9 cellular contexts compared by ENCODE assay signal in genomic region chr18:28961669-28962228, GRCh38.
A peak's percentile ranks its signal among the peaks of the same experiment; 100 is the strongest.
DNase-seq lines count a peak whose midpoint lies in the region; ATAC-seq, FAIRE-seq and TF ChIP-seq lines count a peak whose summit lies in the region.
"Had no signal": no experiment of that assay in that cellular context is flagged by ENCODE, and none has a peak within 500 bp of the region (broad histone marks: within the 10 kb centered on the region; RNA-seq: fewer than 3 reads in every experiment).

No MANE protein-coding gene starts in this region.

- ATAC-seq in HepG2 (peak; percentile 86), GM19463 (IDR thresholded peaks at IDR 0.05; ENCODE audit: unreplicated experiment) (no peak), GM21786 (IDR thresholded peaks at IDR 0.05; ENCODE audit: unreplicated experiment) (no peak)

- no TSS peak for BruUV-seq in HepG2 (replicated peaks; lab: Mats Ljungman, UMichigan)

- H3K4me3 ChIP-seq in WI38 (ENCODE audit: low read depth, low read length) (no peak overlapping the region), HepG2 (replicated peaks in 1 of 3; ENCODE audit: insufficient read depth in 1 of 3, low read depth in 2 of 3, low read length in 3 of 3) (no peak overlapping the region)
- H3K4me3 ChIP-seq: skin epidermis had no signal

- peak; percentile 21 for FAIRE-seq in HepG2 (lab: Jason Lieb, UNC)

- no peak overlapping the region for H3K27ac ChIP-seq in HepG2 (ENCODE audit: extremely low read length, insufficient read depth, low read length)
- H3K27ac ChIP-seq: skin epidermis had no signal

- no peaks in the 10 kb centered on the region for H4K20me1 ChIP-seq in HepG2 (ENCODE audit: insufficient read depth, low read length)

- no peak for TF ChIP-seq POLR2A in HepG2 (IDR thresholded peaks at IDR 0.05; ENCODE audit: insufficient read depth in 1 of 2, low read depth in 2 of 2, low read length in 2 of 2)

- WGBS in HepG2 (ENCODE audit: low lambda C conversion rate), result 39% methylated on average over 8 of the region's 8 CpGs

- TF ChIP-seq EP300 in HepG2 (IDR thresholded peaks at IDR 0.05; ENCODE audit: low read depth in 2 of 2, low read length in 2 of 2) (no peak), HepG2 (CRISPR knock-in tag; IDR thresholded peaks at IDR 0.05; ENCODE audit: borderline replicate concordance) (no peak)

- H3K4me2 ChIP-seq in HepG2 (ENCODE audit: low read depth, low read length), result no peak overlapping the region

- no peaks in the 10 kb centered on the region for H3K4me1 ChIP-seq in HepG2 (ENCODE audit: insufficient read depth, low read length)

- H3K9ac ChIP-seq in HepG2 (ENCODE audit: insufficient read depth, low read depth, low read length), result no peak overlapping the region

- H3K36me3 ChIP-seq in HepG2 (replicated peaks in 1 of 2; ENCODE audit: control insufficient read depth in 1 of 2, insufficient read depth in 2 of 2, low read length in 2 of 2), result no peaks in the 10 kb centered on the region

- POLR2A ChIA-PET in GM10248 (lab: Yijun Ruan, JAX), result no interaction called here
- POLR2A ChIA-PET in HepG2 (lab: Yijun Ruan, JAX), result no interaction called here

- no peaks in the 10 kb centered on the region for H3K79me2 ChIP-seq in HepG2 (ENCODE audit: insufficient read depth, low read length)

- H3K27me3 ChIP-seq in HepG2 (ENCODE audit: control insufficient read depth in 1 of 2, insufficient read depth in 2 of 2, low read length in 2 of 2), result no peaks in the 10 kb centered on the region

- intact Hi-C loops in HepG2 (cut with micrococcal nuclease; ENCODE audit: unreplicated experiment), result loop anchor here (2.0 kb wide), 1 partner anchor 1319 kb away; no protein-coding TSS in a partner anchor

- in situ Hi-C loops in HepG2 (cut with HindIII; ENCODE audit: extremely low pct_ligation_motif_present, low pct_unique_long_range_greater_than_20kb), result no loop called here

- TF ChIP-seq CTCF in GM10248 (IDR thresholded peaks at IDR 0.05; ENCODE audit: control extremely low read depth, extremely low read depth, low read depth, missing control alignments) (peak; percentile 25), WI38 (IDR thresholded peaks at IDR 0.05; ENCODE audit: low read depth, low read length) (peak; percentile 35), HepG2 (CRISPR knock-in tag; IDR thresholded peaks at IDR 0.05) (peak; percentile 71)

- no peak for TF ChIP-seq RAD21 in HepG2 (CRISPR knock-in tag; IDR thresholded peaks at IDR 0.05)

- no peaks in the 10 kb centered on the region for H3K9me3 ChIP-seq in HepG2 (ENCODE audit: low read length)

- CTCF ChIA-PET in GM10248 (lab: Yijun Ruan, JAX), result interaction anchor here (0.8 kb wide), 1 partner anchor 21 kb away, joined by 3 read pairs; no protein-coding TSS in a partner anchor
- CTCF ChIA-PET in HepG2 (lab: Yijun Ruan, JAX; ENCODE audit: low intra/inter-chr PET ratio, low total read pairs), result no interaction called here

- no peak for DNase-seq in GM10248 (ENCODE audit: extremely low spot score)
- peak; percentile 68 for DNase-seq in NAMALWA (ENCODE audit: low spot score)
- DNase-seq in HepG2 (ENCODE audit: low spot score), result peak; percentile 36
- DNase-seq in activated gamma-delta T cell (lab: John Stamatoyannopoulos, UW), result no peak
- DNase-seq in stimulated activated CD4-positive, alpha-beta T cell treated with anti-CD3 and anti-CD28 coated beads, Interleukin-4, amount 100 ng/mL, for 4 hours, result no peak

- no peak overlapping the region for H2AFZ ChIP-seq in HepG2 (ENCODE audit: low read length)

TF ChIP-seq in HepG2, 621 proteins besides CTCF, POLR2A, EP300 and RAD21:
- TF ChIP-seq ZNF614 (CRISPR knock-in tag; IDR thresholded peaks at IDR 0.05; ENCODE audit: borderline replicate concordance), result no peak
- peak; percentile 21; the same call in 1 of the 2 replicates for TF ChIP-seq SMC3 (IDR thresholded peaks at IDR 0.05; ENCODE audit: low read length)
- TF ChIP-seq KLF11 (CRISPR knock-in tag; IDR thresholded peaks at IDR 0.05), result no peak
- peak; percentile 71 for TF ChIP-seq STAG1 (CRISPR knock-in tag; IDR thresholded peaks at IDR 0.05)
- TF ChIP-seq ZNF646 (CRISPR knock-in tag; IDR thresholded peaks at IDR 0.05), result no peak
- TF ChIP-seq MYC (CRISPR knock-in tag; IDR thresholded peaks at IDR 0.05; ENCODE audit: borderline replicate concordance), result no peak
- TF ChIP-seq FOXP4 (CRISPR knock-in tag; IDR thresholded peaks at IDR 0.05), result no peak
- TF ChIP-seq RAD51 (IDR thresholded peaks at IDR 0.05; ENCODE audit: borderline replicate concordance), result no peak
TF ChIP-seq in HepG2: peak in this region for 2.

Comparison
In these comparisons a context has a peak if more than half of its experiments do, and no peak if none do; other contexts are left out.
1. DNase-seq: peak in NAMALWA (single experiment) and HepG2 (single experiment); none in GM10248 (single experiment), activated gamma-delta T cell (single experiment) and stimulated activated CD4-positive, alpha-beta T cell treated with anti-CD3 and anti-CD28 coated beads, Interleukin-4, amount 100 ng/mL, for 4 hours (0 of 2).
2. Peak in every context shown above with its lines, with median percentiles within 50 percentile points of each other: CTCF ChIP-seq.